8 cellular contexts compared by ENCODE assay signal in the genomic region with DNA sequence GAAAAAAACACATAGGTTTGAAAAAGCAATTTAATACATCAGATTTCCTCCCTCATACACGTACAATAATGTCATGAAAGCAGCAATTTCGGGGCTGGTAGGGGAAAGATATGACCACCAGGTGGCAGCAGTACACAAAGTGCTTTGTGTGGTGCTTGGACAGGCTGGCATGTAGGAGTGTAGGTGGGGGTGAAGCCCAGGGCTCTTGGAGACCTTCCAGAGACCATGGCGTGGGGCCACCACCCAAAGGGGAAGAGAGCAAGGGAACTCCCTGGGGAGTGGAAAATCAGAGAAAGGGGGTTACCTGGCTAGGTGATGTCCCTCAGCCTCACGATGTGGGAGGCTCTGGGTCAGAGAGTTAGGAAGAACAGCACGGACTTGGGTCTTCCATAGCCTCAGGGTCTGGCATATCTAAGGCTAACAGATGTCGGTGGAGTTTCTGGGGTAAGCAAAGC. TPM values are rescaled to one million over a fixed set of nuclear protein-coding genes. Genes with fewer than 3 reads are reported as not detected.
DNase-seq lines count a peak whose midpoint lies in the region; ATAC-seq and TF ChIP-seq lines count a peak whose summit lies in the region.

No MANE protein-coding gene starts in this region.

- peak; percentile 92 for TF ChIP-seq RAD21 in Ishikawa (IDR thresholded peaks at IDR 0.05; ENCODE audit: low read depth)

- peaks cover 14% of the 10 kb centered on the region for H3K9me3 Mint-ChIP-seq in nephron progenitor cell

- no peaks in the 10 kb centered on the region for H3K36me3 Mint-ChIP-seq in nephron progenitor cell (ENCODE audit: low read depth)

- no peak for TF ChIP-seq EP300 in Ishikawa (IDR thresholded peaks at IDR 0.05; ENCODE audit: borderline replicate concordance)

- ATAC-seq in GM21576 (IDR thresholded peaks at IDR 0.05; ENCODE audit: unreplicated experiment) (peak; percentile 78), thoracic aorta (ENCODE audit: insufficient number of reproducible peaks, low FRiP score, low read depth) (peak; percentile 63)

- peak; percentile 93 for DNase-seq in OCI-M1 (lab: John Stamatoyannopoulos, UW)
- DNase-seq in activated T-cell treated with anti-CD3 and anti-CD28 coated beads for 1 hour (ENCODE audit: low read depth), result peak; percentile 39
- no peak for DNase-seq in esophagus squamous epithelium (lab: John Stamatoyannopoulos, UW)
- DNase-seq in nephron progenitor cell, result peak; percentile 82
- DNase-seq in thoracic aorta (ENCODE audit: low spot score), result peak; percentile 41

- H3K4me3 ChIP-seq in DOHH2 (ENCODE audit: low read length), result no peak overlapping the region
- H3K4me3 ChIP-seq in esophagus squamous epithelium, result no peak overlapping the region
- no peak overlapping the region for H3K4me3 ChIP-seq in thoracic aorta

- no peaks in the 10 kb centered on the region for H3K4me1 Mint-ChIP-seq in nephron progenitor cell

- H3F3A ChIP-seq in DOHH2 (ENCODE audit: control insufficient read depth, insufficient read depth), result no peaks in the 10 kb centered on the region

- H3K36me3 ChIP-seq in DOHH2 (ENCODE audit: control insufficient read depth, low read length) (no peaks in the 10 kb centered on the region), esophagus squamous epithelium (no peaks in the 10 kb centered on the region), thoracic aorta (no peaks in the 10 kb centered on the region)

- H3K27ac Mint-ChIP-seq in nephron progenitor cell, result no peak overlapping the region

- peaks cover 13% of the 10 kb centered on the region for H3K27me3 Mint-ChIP-seq in nephron progenitor cell (ENCODE audit: low read depth, poor library complexity)

- H3K4me2 ChIP-seq in DOHH2 (ENCODE audit: low read length), result no peak overlapping the region

- H3K9me3 ChIP-seq in DOHH2 (ENCODE audit: control insufficient read depth, insufficient read depth, low read length) (no peaks in the 10 kb centered on the region), esophagus squamous epithelium (peaks cover 0 to 4% (median 3%) of the 10 kb centered on the region in 3 donors), thoracic aorta (no peaks in the 10 kb centered on the region)

- TF ChIP-seq POLR2A in esophagus squamous epithelium (IDR thresholded peaks at IDR 0.05), result no peak

- TF ChIP-seq CTCF in DOHH2 (IDR thresholded peaks at IDR 0.05; ENCODE audit: low read depth, low read length, poor library complexity, severe bottlenecking), result peak; percentile 89
- peak; percentile 53 to 89 (median 72) for TF ChIP-seq CTCF in esophagus squamous epithelium (IDR thresholded peaks at IDR 0.05)
- TF ChIP-seq CTCF in nephron progenitor cell (IDR thresholded peaks at IDR 0.05), result peak; percentile 85
- TF ChIP-seq CTCF in thoracic aorta (IDR thresholded peaks at IDR 0.05), result peak; percentile 83

- 25 to 30% methylated on average over 6 of the region's 6 CpGs for WGBS in esophagus squamous epithelium, 2 donors

- intact Hi-C loops in esophagus squamous epithelium (cut with DNase I), result no loop called here

- no peak overlapping the region for H3K4me3 Mint-ChIP-seq in nephron progenitor cell

- no peaks in the 10 kb centered on the region for H3K9me2 ChIP-seq in DOHH2 (replicated peaks; ENCODE audit: control insufficient read depth, low read length)

- no peaks in the 10 kb centered on the region for H3K27me3 ChIP-seq in DOHH2 (ENCODE audit: control insufficient read depth, low read length)
- peaks cover 0 to 37% (median 0%) of the 10 kb centered on the region in 4 donors for H3K27me3 ChIP-seq in esophagus squamous epithelium
- H3K27me3 ChIP-seq in thoracic aorta (replicated peaks; ENCODE audit: insufficient read depth), result no peaks in the 10 kb centered on the region

- H3K27ac ChIP-seq in DOHH2 (ENCODE audit: low read depth, low read length) (no peak overlapping the region), esophagus squamous epithelium (no peak overlapping the region), thoracic aorta (no peak overlapping the region)

- no peaks in the 10 kb centered on the region for H4K20me1 ChIP-seq in DOHH2 (ENCODE audit: control insufficient read depth, insufficient read depth, low read depth, low read length)

- no peaks in the 10 kb centered on the region for H3K4me1 ChIP-seq in DOHH2 (ENCODE audit: control insufficient read depth, low read length)
- H3K4me1 ChIP-seq in esophagus squamous epithelium, result peaks cover 0 to 5% (median 0%) of the 10 kb centered on the region in 3 donors
- no peaks in the 10 kb centered on the region for H3K4me1 ChIP-seq in thoracic aorta (ENCODE audit: control insufficient read depth in 1 of 2, low read depth in 2 of 2)

- no peaks in the 10 kb centered on the region for H3K79me2 ChIP-seq in DOHH2 (ENCODE audit: control insufficient read depth, low read length)

TF ChIP-seq in Ishikawa, 13 proteins besides CTCF, POLR2A, EP300 and RAD21:
- TF ChIP-seq NFIC (IDR thresholded peaks at IDR 0.05) (no peak), TCF12 (IDR thresholded peaks at IDR 0.05; ENCODE audit: low read depth) (no peak), CEBPB (IDR thresholded peaks at IDR 0.05) (no peak), USF1 (IDR thresholded peaks at IDR 0.05) (no peak), TEAD4 (IDR thresholded peaks at IDR 0.05) (no peak), YY1 (IDR thresholded peaks at IDR 0.05; ENCODE audit: low read depth) (no peak), MAX (IDR thresholded peaks at IDR 0.05) (no peak), ZBTB7A (IDR thresholded peaks at IDR 0.05; ENCODE audit: low read depth) (no peak), CREB1 (IDR thresholded peaks at IDR 0.05; ENCODE audit: low read depth) (no peak), FOXM1 (IDR thresholded peaks at IDR 0.05; ENCODE audit: borderline replicate concordance, low read depth) (no peak), TAF1 (IDR thresholded peaks at IDR 0.05; ENCODE audit: low read depth) (no peak), EGR1 (IDR thresholded peaks at IDR 0.05) (no peak)
- TF ChIP-seq, protein P1, sequence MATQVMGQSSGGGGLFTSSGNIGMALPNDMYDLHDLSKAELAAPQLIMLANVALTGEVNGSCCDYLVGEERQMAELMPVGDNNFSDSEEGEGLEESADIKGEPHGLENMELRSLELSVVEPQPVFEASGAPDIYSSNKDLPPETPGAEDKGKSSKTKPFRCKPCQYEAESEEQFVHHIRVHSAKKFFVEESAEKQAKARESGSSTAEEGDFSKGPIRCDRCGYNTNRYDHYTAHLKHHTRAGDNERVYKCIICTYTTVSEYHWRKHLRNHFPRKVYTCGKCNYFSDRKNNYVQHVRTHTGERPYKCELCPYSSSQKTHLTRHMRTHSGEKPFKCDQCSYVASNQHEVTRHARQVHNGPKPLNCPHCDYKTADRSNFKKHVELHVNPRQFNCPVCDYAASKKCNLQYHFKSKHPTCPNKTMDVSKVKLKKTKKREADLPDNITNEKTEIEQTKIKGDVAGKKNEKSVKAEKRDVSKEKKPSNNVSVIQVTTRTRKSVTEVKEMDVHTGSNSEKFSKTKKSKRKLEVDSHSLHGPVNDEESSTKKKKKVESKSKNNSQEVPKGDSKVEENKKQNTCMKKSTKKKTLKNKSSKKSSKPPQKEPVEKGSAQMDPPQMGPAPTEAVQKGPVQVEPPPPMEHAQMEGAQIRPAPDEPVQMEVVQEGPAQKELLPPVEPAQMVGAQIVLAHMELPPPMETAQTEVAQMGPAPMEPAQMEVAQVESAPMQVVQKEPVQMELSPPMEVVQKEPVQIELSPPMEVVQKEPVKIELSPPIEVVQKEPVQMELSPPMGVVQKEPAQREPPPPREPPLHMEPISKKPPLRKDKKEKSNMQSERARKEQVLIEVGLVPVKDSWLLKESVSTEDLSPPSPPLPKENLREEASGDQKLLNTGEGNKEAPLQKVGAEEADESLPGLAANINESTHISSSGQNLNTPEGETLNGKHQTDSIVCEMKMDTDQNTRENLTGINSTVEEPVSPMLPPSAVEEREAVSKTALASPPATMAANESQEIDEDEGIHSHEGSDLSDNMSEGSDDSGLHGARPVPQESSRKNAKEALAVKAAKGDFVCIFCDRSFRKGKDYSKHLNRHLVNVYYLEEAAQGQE (IDR thresholded peaks at IDR 0.05; ENCODE audit: low read depth), result no peak

RNA-seq across cellular contexts. Expression of gene CCNA1, which starts 11.8 kb away (rescaled TPM):
- 1 to 10 TPM in 2 of 4 donors, under 1 TPM in 1, not detected in 1; 0.38 to 5.4 (median 1.3) TPM for total RNA-seq in esophagus squamous epithelium
- 1 to 10 TPM in 1 of 2 donors, under 1 TPM in 1; 0.41 to 1.1 TPM for total RNA-seq in thoracic aorta
